In genomic region chr7:149257146-149257545, GRCh38 we compare ENCODE assay signal across 22 cellular contexts. TPM values are rescaled to one million over a fixed set of nuclear protein-coding genes. Genes with fewer than 3 reads are reported as not detected.
DNase-seq lines count a peak whose midpoint lies in the region; ATAC-seq, FAIRE-seq and TF ChIP-seq lines count a peak whose summit lies in the region.
"Had no signal": no experiment of that assay in that cellular context is flagged by ENCODE, and none has a peak within 500 bp of the region (broad histone marks: within the 10 kb centered on the region; RNA-seq: fewer than 3 reads in every experiment).

No MANE protein-coding gene starts in this region.

- TF ChIP-seq CTCF in AG10803 (conservative IDR thresholded peaks at IDR 0.05; ENCODE audit: low read length) (no peak), keratinocyte (optimal IDR thresholded peaks at IDR 0.05 in 1 of 3, IDR thresholded peaks at IDR 0.05 in 1 of 3, conservative IDR thresholded peaks at IDR 0.05 in 1 of 3; ENCODE audit: extremely low read depth in 1 of 3, insufficient read depth in 2 of 3, low read length in 3 of 3) (no peak)

- H2AFZ ChIP-seq in GM23248 (no peak overlapping the region), keratinocyte (ENCODE audit: control insufficient read depth, low read length) (no peak overlapping the region)

- DNase-seq in AG10803 (ENCODE audit: low read depth) (peak; percentile 23), GM23248 (peak; percentile 67), amniotic epithelial cell (ENCODE audit: low read depth) (peak; percentile 7), keratinocyte (ENCODE audit: low read depth, low spot score) (no peak), NCI-H1436 (lab: John Stamatoyannopoulos, UW) (no peak), Right ventricle myocardium superior (no peak)
- DNase-seq: activated CD4-positive, alpha-beta T cell treated with anti-CD3 and anti-CD28 coated beads for 1 hour; activated naive CD8-positive, alpha-beta T cell treated with anti-CD3 and anti-CD28 coated beads for 36 hours; body of pancreas; CD4-positive, alpha-beta memory T cell; DMS153; endodermal cell; KG1; left lung; NCI-H2029; NCI-H2227 treated with DMSO at 0.1 percent for 48 hours; NCI-H748 treated with DMSO at 0.1 percent for 48 hours; SHP77; testis had no signal

- ATAC-seq in Right ventricle myocardium superior (ENCODE audit: poor library complexity), result no peak
- ATAC-seq in GM19397 (IDR thresholded peaks at IDR 0.05; ENCODE audit: unreplicated experiment), result no peak
- ATAC-seq: body of pancreas, left lung had no signal

- H3K27ac ChIP-seq in GM23248 (peak overlapping the region; percentile 45), keratinocyte (ENCODE audit: control insufficient read depth, insufficient read depth, low read length) (no peak overlapping the region)
- H3K27ac ChIP-seq: body of pancreas, left lung, testis, vagina had no signal

- intact Hi-C loops in Right ventricle myocardium superior (cut with DNase I), result no loop called here

- peak; percentile 79 for FAIRE-seq in keratinocyte (lab: Jason Lieb, UNC)
- FAIRE-seq: colon had no signal

- H3K36me3 ChIP-seq in GM23248 (ENCODE audit: low read depth) (peaks cover 12% of the 10 kb centered on the region; the same call in 1 of the 2 replicates), keratinocyte (ENCODE audit: control insufficient read depth in 2 of 2, extremely low read depth in 1 of 2, insufficient read depth in 2 of 2, low read length in 2 of 2) (peaks cover 15 to 22% of the 10 kb centered on the region in 2 experiments)

- dilution Hi-C loops in keratinocyte (cut with MboI; ENCODE audit: extremely low pct_ligation_motif_present, low sequenced_read_pairs), result no loop called here

- WGBS in GM23248 (ENCODE audit: low coverage in 1 of 2, low lambda C conversion rate in 2 of 2, missing lambda C conversion rate in 2 of 2), 2 experiments, result 100% methylated on average over 2 of the region's 2 CpGs

- in situ Hi-C loops in GM23248 (cut with MboI), result no loop called here

- no peaks in the 10 kb centered on the region for H3K9me2 ChIP-seq in GM23248 (ENCODE audit: insufficient read depth)

- H3K9ac ChIP-seq in GM23248 (no peak overlapping the region), keratinocyte (ENCODE audit: control insufficient read depth, extremely low read depth, insufficient read depth, low read length) (no peak overlapping the region)

- H3K27me3 ChIP-seq in GM23248 (replicated peaks; ENCODE audit: insufficient read depth), result no peaks in the 10 kb centered on the region
- H3K27me3 ChIP-seq in keratinocyte (ENCODE audit: control insufficient read depth, extremely low read depth, insufficient read depth, low read length), result no peaks in the 10 kb centered on the region
- H3K27me3 ChIP-seq: body of pancreas, left lung, testis, vagina had no signal

- H3K9me3 ChIP-seq in GM23248 (ENCODE audit: low read depth), result no peaks in the 10 kb centered on the region
- no peaks in the 10 kb centered on the region for H3K9me3 ChIP-seq in keratinocyte (ENCODE audit: control insufficient read depth, low read depth, low read length)
- H3K9me3 ChIP-seq: body of pancreas, left lung, testis, vagina had no signal

- H4K20me1 ChIP-seq in GM23248 (ENCODE audit: insufficient read depth) (no peaks in the 10 kb centered on the region), keratinocyte (ENCODE audit: control insufficient read depth, extremely low read depth, insufficient read depth, low read length) (no peaks in the 10 kb centered on the region)

- peaks cover 15% of the 10 kb centered on the region for H3K4me1 ChIP-seq in GM23248 (ENCODE audit: insufficient read depth)
- peaks cover 22% of the 10 kb centered on the region for H3K4me1 ChIP-seq in keratinocyte (ENCODE audit: control insufficient read depth, extremely low read depth, insufficient read depth, low read length)
- H3K4me1 ChIP-seq: vagina had no signal

- no peaks in the 10 kb centered on the region for H3K9me1 ChIP-seq in keratinocyte (ENCODE audit: control insufficient read depth, extremely low read depth, insufficient read depth, low read length)

- H3K79me2 ChIP-seq in GM23248 (ENCODE audit: insufficient read depth), result no peaks in the 10 kb centered on the region
- H3K79me2 ChIP-seq in keratinocyte (ENCODE audit: control insufficient read depth, insufficient read depth, low read length), result no peaks in the 10 kb centered on the region

- H3K4me3 ChIP-seq in AG10803 (ENCODE audit: low read length) (no peak overlapping the region), GM23248 (no peak overlapping the region), keratinocyte (ENCODE audit: control insufficient read depth in 2 of 3, extremely low read depth in 1 of 3, insufficient read depth in 2 of 3, low read depth in 1 of 3, low read length in 3 of 3) (no peak overlapping the region)
- H3K4me3 ChIP-seq: body of pancreas, left lung, testis, vagina had no signal

- H3F3A ChIP-seq in GM23248 (ENCODE audit: insufficient read depth), result peaks cover 33% of the 10 kb centered on the region

- H3K4me2 ChIP-seq in GM23248 (ENCODE audit: unreplicated experiment) (no peak overlapping the region), keratinocyte (ENCODE audit: control insufficient read depth, extremely low read depth, insufficient read depth, low read depth, low read length) (peak overlapping the region; percentile 18)

RNA-seq across cellular contexts. Expression of gene ZNF783, which starts 4.8 kb away (rescaled TPM):
- total RNA-seq in GM23248 (2014; rRNA removed; shearing (Covaris generic)), result 8.6 and 11.3 TPM in 2 replicates
- polyA plus RNA-seq in GM23248 (2016; fragmentation: Nextera tagmentation; extraction: Ambion mirVana) (3.5 and 3.6 TPM in 2 replicates), keratinocyte (4.2 to 6.0 TPM (median 5.0 TPM) in 3 replicates)
- polyA plus RNA-seq in keratinocyte (2011; ENCODE audit: low read depth), result 3.2 TPM
- polyA plus RNA-seq in keratinocyte (2011; cell fraction: cytosol; rRNA removed), result 2.2 and 2.5 TPM in 2 replicates
- 17.2 and 24.1 TPM in 2 replicates for polyA plus RNA-seq in keratinocyte (2011; cell fraction: nucleus; rRNA removed)
- polyA plus RNA-seq in keratinocyte (2012; ENCODE audit: low replicate concordance), result 3.8 and 3.9 TPM in 2 replicates
- 4.0 to 5.4 TPM (median 4.8 TPM) in 3 replicates for polyA minus RNA-seq in keratinocyte
- polyA minus RNA-seq in keratinocyte (2011; cell fraction: cytosol; rRNA and poly(A)+ RNA removed), result 3.6 TPM
- polyA minus RNA-seq in keratinocyte (2011; cell fraction: nucleus; rRNA and poly(A)+ RNA removed), result 6.8 and 8.3 TPM in 2 replicates
- total RNA-seq in Right ventricle myocardium superior, result 4.0 TPM

RNA-seq across cellular contexts. Expression of gene ZNF212, which starts 17.7 kb away (rescaled TPM):
- 4.1 and 9.4 TPM in 2 replicates for total RNA-seq in GM23248 (2014; rRNA removed; shearing (Covaris generic))
- polyA plus RNA-seq in GM23248 (2016; fragmentation: Nextera tagmentation; extraction: Ambion mirVana), result 5.3 and 7.1 TPM in 2 replicates
- 2.9 to 6.8 TPM (median 3.8 TPM) in 3 replicates for polyA plus RNA-seq in keratinocyte
- 9.8 TPM for polyA plus RNA-seq in keratinocyte (2011; ENCODE audit: low read depth)
- 2.8 and 3.5 TPM in 2 replicates for polyA plus RNA-seq in keratinocyte (2011; cell fraction: cytosol; rRNA removed)
- polyA plus RNA-seq in keratinocyte (2011; cell fraction: nucleus; rRNA removed), result 11.0 and 11.2 TPM in 2 replicates
- 6.3 and 13.2 TPM in 2 replicates for polyA plus RNA-seq in keratinocyte (2012; ENCODE audit: low replicate concordance)
- polyA minus RNA-seq in keratinocyte, result 3.0 to 4.8 TPM (median 3.7 TPM) in 3 replicates
- 4.4 TPM for polyA minus RNA-seq in keratinocyte (2011; cell fraction: cytosol; rRNA and poly(A)+ RNA removed)
- 3.8 and 5.4 TPM in 2 replicates for polyA minus RNA-seq in keratinocyte (2011; cell fraction: nucleus; rRNA and poly(A)+ RNA removed)
- 5.5 TPM for total RNA-seq in Right ventricle myocardium superior

Comparison
In these comparisons a context has a peak if more than half of its experiments do, and no peak if none do; other contexts are left out.
1. DNase-seq: peak in AG10803 (single experiment), GM23248 (single experiment) and amniotic epithelial cell (single experiment); none in keratinocyte (single experiment), NCI-H1436 (single experiment) and Right ventricle myocardium superior (single experiment).